ENCODE assay signal across 1 cellular context in genomic region chr3:37096972-37097371, GRCh38.
A peak's percentile ranks its signal among the peaks of the same experiment; 100 is the strongest.
TF ChIP-seq lines count a peak whose summit lies in the region.

No MANE protein-coding gene starts in this region.

TF ChIP-seq in GM12878, 131 proteins besides CTCF, POLR2A, EP300 and RAD21 (continued from another document):
- no peak for TF ChIP-seq IKZF2 (IDR thresholded peaks at IDR 0.05)
- no peak for TF ChIP-seq NFXL1 (IDR thresholded peaks at IDR 0.05; ENCODE audit: borderline replicate concordance)
- 0 out of 2 replicates have a peak, but pooled peaks have one; percentile 14 for TF ChIP-seq RUNX3 (IDR thresholded peaks at IDR 0.05; ENCODE audit: low read length)
